9 cellular contexts compared by ENCODE assay signal in genomic region chr10:69345890-69346474, GRCh38.
DNase-seq lines count a peak whose midpoint lies in the region; ATAC-seq and TF ChIP-seq lines count a peak whose summit lies in the region.
"Had no signal": no experiment of that assay in that cellular context is flagged by ENCODE, and none has a peak within 500 bp of the region (broad histone marks: within the 10 kb centered on the region; RNA-seq: fewer than 3 reads in every experiment).

No MANE protein-coding gene starts in this region.

- no peak for TF ChIP-seq CTCF in foreskin keratinocyte (conservative IDR thresholded peaks at IDR 0.05)

- peaks cover 10% of the 10 kb centered on the region for H3K4me1 ChIP-seq in foreskin keratinocyte

- no peak for DNase-seq in activated CD8-positive, alpha-beta memory T cell treated with anti-CD3 and anti-CD28 coated beads, Interleukin-2, amount 10 ng/mL, durations not matched to agents 7 days and 5 days
- DNase-seq in activated CD8-positive, alpha-beta memory T cell treated with anti-CD3 and anti-CD28 coated beads for 24 hours = no peak
- no peak for DNase-seq in activated CD4-positive, alpha-beta memory T cell treated with anti-CD3 and anti-CD28 coated beads for 36 hours
- DNase-seq in left ventricle myocardium superior = no peak
- DNase-seq in stimulated activated naive B cell treated with anti-CD40 and anti-IgM and Interleukin-4, amounts not matched to agents 10 μg/mL and 1 μg/mL and 100 μg/mL, for 72 hours = no peak
- no peak for DNase-seq in EL
- DNase-seq in foreskin keratinocyte = no peak
- no peak for DNase-seq in NCI-H1048 (lab: John Stamatoyannopoulos, UW)
- DNase-seq: stimulated activated naive CD4-positive, alpha-beta T cell treated with Interleukin-2 at 50 U/mL for 16 hours had no signal

- H3K4me1 Mint-ChIP-seq in activated CD8-positive, alpha-beta memory T cell treated with anti-CD3 and anti-CD28 coated beads, Interleukin-2, amount 10 ng/mL, durations not matched to agents 7 days and 5 days = peaks cover 69% of the 10 kb centered on the region
- H3K4me1 Mint-ChIP-seq in activated CD4-positive, alpha-beta memory T cell treated with anti-CD3 and anti-CD28 coated beads for 36 hours (ENCODE audit: low read depth) = peaks cover 82% of the 10 kb centered on the region
- peaks cover 64 to 83% of the 10 kb centered on the region in 2 donors for H3K4me1 Mint-ChIP-seq in stimulated activated naive B cell treated with anti-CD40 and anti-IgM and Interleukin-4, amounts not matched to agents 10 μg/mL and 1 μg/mL and 100 μg/mL, for 72 hours

- no peaks in the 10 kb centered on the region for H3K27me3 Mint-ChIP-seq in activated CD8-positive, alpha-beta memory T cell treated with anti-CD3 and anti-CD28 coated beads, Interleukin-2, amount 10 ng/mL, durations not matched to agents 7 days and 5 days
- no peaks in the 10 kb centered on the region for H3K27me3 Mint-ChIP-seq in activated CD4-positive, alpha-beta memory T cell treated with anti-CD3 and anti-CD28 coated beads for 36 hours
- no peaks in the 10 kb centered on the region for H3K27me3 Mint-ChIP-seq in stimulated activated naive B cell treated with anti-CD40 and anti-IgM and Interleukin-4, amounts not matched to agents 10 μg/mL and 1 μg/mL and 100 μg/mL, for 72 hours

- no peaks in the 10 kb centered on the region for H3K9me3 Mint-ChIP-seq in activated CD8-positive, alpha-beta memory T cell treated with anti-CD3 and anti-CD28 coated beads, Interleukin-2, amount 10 ng/mL, durations not matched to agents 7 days and 5 days (ENCODE audit: low read depth)
- H3K9me3 Mint-ChIP-seq in activated CD4-positive, alpha-beta memory T cell treated with anti-CD3 and anti-CD28 coated beads for 36 hours = no peaks in the 10 kb centered on the region
- no peaks in the 10 kb centered on the region for H3K9me3 Mint-ChIP-seq in stimulated activated naive B cell treated with anti-CD40 and anti-IgM and Interleukin-4, amounts not matched to agents 10 μg/mL and 1 μg/mL and 100 μg/mL, for 72 hours

- H3K27ac Mint-ChIP-seq in activated CD8-positive, alpha-beta memory T cell treated with anti-CD3 and anti-CD28 coated beads, Interleukin-2, amount 10 ng/mL, durations not matched to agents 7 days and 5 days = peak overlapping the region; percentile 86
- H3K27ac Mint-ChIP-seq in activated CD4-positive, alpha-beta memory T cell treated with anti-CD3 and anti-CD28 coated beads for 36 hours = peak overlapping the region; percentile 66
- peak overlapping the region; percentile 80 for H3K27ac Mint-ChIP-seq in stimulated activated naive B cell treated with anti-CD40 and anti-IgM and Interleukin-4, amounts not matched to agents 10 μg/mL and 1 μg/mL and 100 μg/mL, for 72 hours

- CTCF ChIA-PET in activated CD8-positive, alpha-beta memory T cell treated with anti-CD3 and anti-CD28 coated beads, Interleukin-2, amount 10 ng/mL, durations not matched to agents 7 days and 5 days (lab: Charles Lee) = interaction anchor here (1.1 to 1.6 kb wide), 2 partner anchors 60 to 62 kb away, joined by 3 to 6 read pairs; no protein-coding TSS in a partner anchor
- CTCF ChIA-PET in activated CD4-positive, alpha-beta memory T cell treated with anti-CD3 and anti-CD28 coated beads for 36 hours (lab: Charles Lee) = interaction anchor here (0.6 to 1.0 kb wide), 2 partner anchors 26 to 997 kb away, joined by 3 read pairs; no protein-coding TSS in a partner anchor

- POLR2A ChIA-PET in activated CD4-positive, alpha-beta memory T cell treated with anti-CD3 and anti-CD28 coated beads for 36 hours (lab: Charles Lee) = interaction anchor here (1.3 kb wide), 1 partner anchor 28 kb away, joined by 7 read pairs; no protein-coding TSS in a partner anchor

- ATAC-seq in activated CD8-positive, alpha-beta memory T cell treated with anti-CD3 and anti-CD28 coated beads, Interleukin-2, amount 10 ng/mL, durations not matched to agents 7 days and 5 days = no peak
- ATAC-seq in left ventricle myocardium superior = peak; percentile 11
- ATAC-seq in stimulated activated naive B cell treated with anti-CD40 and anti-IgM and Interleukin-4, amounts not matched to agents 10 μg/mL and 1 μg/mL and 100 μg/mL, for 72 hours (replicated peaks) = no peak
- ATAC-seq in foreskin keratinocyte = no peak

- H3K27ac ChIP-seq in foreskin keratinocyte = no peak overlapping the region

- peaks cover 43% of the 10 kb centered on the region for H3K36me3 Mint-ChIP-seq in activated CD8-positive, alpha-beta memory T cell treated with anti-CD3 and anti-CD28 coated beads, Interleukin-2, amount 10 ng/mL, durations not matched to agents 7 days and 5 days
- H3K36me3 Mint-ChIP-seq in activated CD4-positive, alpha-beta memory T cell treated with anti-CD3 and anti-CD28 coated beads for 36 hours = peaks cover 42% of the 10 kb centered on the region
- H3K36me3 Mint-ChIP-seq in stimulated activated naive B cell treated with anti-CD40 and anti-IgM and Interleukin-4, amounts not matched to agents 10 μg/mL and 1 μg/mL and 100 μg/mL, for 72 hours = peaks cover 37 to 55% of the 10 kb centered on the region in 2 donors

- intact Hi-C loops in activated CD4-positive, alpha-beta memory T cell treated with anti-CD3 and anti-CD28 coated beads for 36 hours (cut with micrococcal nuclease) = no loop called here
- intact Hi-C loops in left ventricle myocardium superior (cut with micrococcal nuclease) = no loop called here

- H3K4me3 Mint-ChIP-seq in activated CD8-positive, alpha-beta memory T cell treated with anti-CD3 and anti-CD28 coated beads, Interleukin-2, amount 10 ng/mL, durations not matched to agents 7 days and 5 days = no peak overlapping the region
- H3K4me3 Mint-ChIP-seq in activated CD4-positive, alpha-beta memory T cell treated with anti-CD3 and anti-CD28 coated beads for 36 hours = no peak overlapping the region
- H3K4me3 Mint-ChIP-seq in stimulated activated naive B cell treated with anti-CD40 and anti-IgM and Interleukin-4, amounts not matched to agents 10 μg/mL and 1 μg/mL and 100 μg/mL, for 72 hours = no peak overlapping the region

- H3K27me3 ChIP-seq in foreskin keratinocyte = no peaks in the 10 kb centered on the region
